8 cellular contexts compared by ENCODE assay signal in genomic region chr3:59857589-59858346, GRCh38.
DNase-seq lines count a peak whose midpoint lies in the region; ATAC-seq lines count a peak whose summit lies in the region.

No MANE protein-coding gene starts in this region.

- H3K9me3 Mint-ChIP-seq in natural killer cell treated with Interleukin-12 subunit alpha and Interleukin-12 subunit beta and Interleukin-15 and Interleukin-18, amount 100 ng/mL, for 72 hours, result no peaks in the 10 kb centered on the region

- no peaks in the 10 kb centered on the region for H3K36me3 Mint-ChIP-seq in natural killer cell treated with Interleukin-12 subunit alpha and Interleukin-12 subunit beta and Interleukin-15 and Interleukin-18, amount 100 ng/mL, for 72 hours

- ATAC-seq in GM21526 (IDR thresholded peaks at IDR 0.05; ENCODE audit: low FRiP score, unreplicated experiment) (peak; percentile 97), esophagus mucosa (peak; percentile 94)
- ATAC-seq in natural killer cell treated with Interleukin-12 subunit alpha and Interleukin-12 subunit beta and Interleukin-15 and Interleukin-18, amount 100 ng/mL, for 72 hours, result peak; percentile 72 to 75

- no peak overlapping the region for H3K27ac Mint-ChIP-seq in natural killer cell treated with Interleukin-12 subunit alpha and Interleukin-12 subunit beta and Interleukin-15 and Interleukin-18, amount 100 ng/mL, for 72 hours

- peaks cover 5 to 9% of the 10 kb centered on the region in 2 donors for H3K4me1 Mint-ChIP-seq in natural killer cell treated with Interleukin-12 subunit alpha and Interleukin-12 subunit beta and Interleukin-15 and Interleukin-18, amount 100 ng/mL, for 72 hours (ENCODE audit: low read depth in 2 of 2)

- no peak overlapping the region for H3K4me3 Mint-ChIP-seq in natural killer cell treated with Interleukin-12 subunit alpha and Interleukin-12 subunit beta and Interleukin-15 and Interleukin-18, amount 100 ng/mL, for 72 hours

- DNase-seq in DMS153 (lab: John Stamatoyannopoulos, UW), result peak; percentile 13
- peak in 62 of 76 experiments; percentile 1 to 75 (median 32) for DNase-seq in HUDEP-2 (lab: John Stamatoyannopoulos, UW; ENCODE audit: unreplicated experiment in 76 of 76)
- peak; percentile 65 for DNase-seq in OCI-M2 (lab: John Stamatoyannopoulos, UW; ENCODE audit: unreplicated experiment)
- peak; percentile 69 for DNase-seq in activated T-cell treated with anti-CD3 and anti-CD28 coated beads for 48 hours (ENCODE audit: low read depth)
- peak; percentile 66 for DNase-seq in natural killer cell treated with Interleukin-12 subunit alpha and Interleukin-12 subunit beta and Interleukin-15 and Interleukin-18, amount 100 ng/mL, for 72 hours (ENCODE audit: low spot score)
- peak; percentile 20 to 72 (median 54) for DNase-seq in stimulated activated naive CD4-positive, alpha-beta T cell (lab: John Stamatoyannopoulos, UW)

- no peaks in the 10 kb centered on the region for H3K27me3 Mint-ChIP-seq in natural killer cell treated with Interleukin-12 subunit alpha and Interleukin-12 subunit beta and Interleukin-15 and Interleukin-18, amount 100 ng/mL, for 72 hours

Comparison
In these comparisons a context has a peak if more than half of its experiments do, and no peak if none do; other contexts are left out.
1. Peak in every context shown above with its lines: DNase-seq and ATAC-seq.
2. DNase-seq: peak in every context shown above with its lines; median percentile 69 in activated T-cell treated with anti-CD3 and anti-CD28 coated beads for 48 hours; 66 in natural killer cell treated with Interleukin-12 subunit alpha and Interleukin-12 subunit beta and Interleukin-15 and Interleukin-18, amount 100 ng/mL, for 72 hours; 65 in OCI-M2; 54 in stimulated activated naive CD4-positive, alpha-beta T cell; 32 in HUDEP-2; 13 in DMS153.